17 cellular contexts compared by ENCODE assay signal in the genomic region with DNA sequence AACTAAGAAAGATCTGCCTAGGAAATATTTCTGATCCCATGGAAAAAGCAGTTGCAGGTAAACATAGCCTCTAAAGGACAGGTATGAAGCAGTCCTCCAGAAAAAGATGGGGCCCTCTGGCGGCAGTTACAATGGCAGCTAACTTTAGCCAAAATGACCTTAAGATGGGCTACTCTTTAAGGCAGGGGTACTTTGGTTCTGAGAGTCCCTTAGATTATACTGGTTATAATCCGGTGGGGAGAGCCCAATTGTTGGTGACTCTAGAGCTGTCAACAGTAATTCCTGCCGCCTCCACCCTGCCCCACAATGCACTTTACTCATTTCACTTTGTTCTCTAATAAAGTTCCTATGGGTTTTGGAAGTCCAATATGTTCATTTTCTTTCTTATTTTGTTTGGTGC.
A peak's percentile ranks its signal among the peaks of the same experiment; 100 is the strongest.
DNase-seq lines count a peak whose midpoint lies in the region; ATAC-seq and TF ChIP-seq lines count a peak whose summit lies in the region.
"Had no signal": no experiment of that assay in that cellular context is flagged by ENCODE, and none has a peak within 500 bp of the region (broad histone marks: within the 10 kb centered on the region; RNA-seq: fewer than 3 reads in every experiment).

No MANE protein-coding gene starts in this region.

- DNase-seq in NCI-H82 (lab: John Stamatoyannopoulos, UW) (peak; percentile 2), NCI-H82 treated with DMSO at 0.1 percent for 48 hours (lab: John Stamatoyannopoulos, UW; ENCODE audit: unreplicated experiment) (no peak), RPMI7951 (ENCODE audit: low read depth) (peak; percentile 26), fibroblast of the aortic adventitia (ENCODE audit: low read depth) (peak; percentile 1), type B pancreatic cell (ENCODE audit: extremely low spot score, unreplicated experiment) (no peak), coronary artery (ENCODE audit: low spot score) (no peak)
- DNase-seq: activated CD4-positive, alpha-beta T cell treated with anti-CD3 and anti-CD28 coated beads for 4 hours; activated effector memory CD4-positive, alpha-beta T cell treated with anti-CD3 and anti-CD28 coated beads, Interleukin-2, amount 50 U/mL, for 16 hours; colonic mucosa; DND-41; stimulated activated CD4-positive, alpha-beta T cell treated with anti-CD3 and anti-CD28 coated beads, Interleukin-1b, Interleukin-23, amount 100 ng/mL, for 48 hours; stimulated activated naive B cell treated with anti-CD40 and anti-IgM and Interleukin-4, amounts not matched to agents 10 μg/mL and 1 μg/mL and 100 μg/mL, for 72 hours had no signal

- peaks cover 30% of the 10 kb centered on the region for H3K27me3 Mint-ChIP-seq in type B pancreatic cell
- H3K27me3 Mint-ChIP-seq: stimulated activated naive B cell treated with anti-CD40 and anti-IgM and Interleukin-4, amounts not matched to agents 10 μg/mL and 1 μg/mL and 100 μg/mL, for 72 hours had no signal

- H3K27ac Mint-ChIP-seq in type B pancreatic cell = no peak overlapping the region
- H3K27ac Mint-ChIP-seq: stimulated activated naive B cell treated with anti-CD40 and anti-IgM and Interleukin-4, amounts not matched to agents 10 μg/mL and 1 μg/mL and 100 μg/mL, for 72 hours had no signal

- H3K36me3 Mint-ChIP-seq in type B pancreatic cell = no peaks in the 10 kb centered on the region
- H3K36me3 Mint-ChIP-seq: stimulated activated naive B cell treated with anti-CD40 and anti-IgM and Interleukin-4, amounts not matched to agents 10 μg/mL and 1 μg/mL and 100 μg/mL, for 72 hours had no signal

- no peak overlapping the region for H3K27ac ChIP-seq in coronary artery
- H3K27ac ChIP-seq: colonic mucosa, gastroesophageal sphincter, pancreas had no signal

- H3K4me3 ChIP-seq in fibroblast of the aortic adventitia (ENCODE audit: low read depth, low read length) = no peak overlapping the region
- no peak overlapping the region for H3K4me3 ChIP-seq in coronary artery
- H3K4me3 ChIP-seq: colonic mucosa, gastroesophageal sphincter, lung, pancreas had no signal

- TF ChIP-seq CTCF in fibroblast of the aortic adventitia (IDR thresholded peaks at IDR 0.05; ENCODE audit: insufficient read depth, low read length) = peak; percentile 19
- peak; percentile 63 for TF ChIP-seq CTCF in type B pancreatic cell (conservative IDR thresholded peaks at IDR 0.05)
- no peak for TF ChIP-seq CTCF in coronary artery (IDR thresholded peaks at IDR 0.05)

- H3K9me3 Mint-ChIP-seq in type B pancreatic cell = no peaks in the 10 kb centered on the region
- H3K9me3 Mint-ChIP-seq: stimulated activated naive B cell treated with anti-CD40 and anti-IgM and Interleukin-4, amounts not matched to agents 10 μg/mL and 1 μg/mL and 100 μg/mL, for 72 hours had no signal

- no peak overlapping the region for H3K4me3 Mint-ChIP-seq in type B pancreatic cell
- H3K4me3 Mint-ChIP-seq: stimulated activated naive B cell treated with anti-CD40 and anti-IgM and Interleukin-4, amounts not matched to agents 10 μg/mL and 1 μg/mL and 100 μg/mL, for 72 hours had no signal

- no peak for ATAC-seq in GM18502 (IDR thresholded peaks at IDR 0.05; ENCODE audit: poor library complexity, unreplicated experiment)
- no peak for ATAC-seq in HG03442 (IDR thresholded peaks at IDR 0.05; ENCODE audit: unreplicated experiment)
- ATAC-seq: gastroesophageal sphincter; stimulated activated naive B cell treated with anti-CD40 and anti-IgM and Interleukin-4, amounts not matched to agents 10 μg/mL and 1 μg/mL and 100 μg/mL, for 72 hours had no signal

- H3K4me1 Mint-ChIP-seq in type B pancreatic cell (ENCODE audit: unreplicated experiment) = peaks cover 27% of the 10 kb centered on the region
- H3K4me1 Mint-ChIP-seq: stimulated activated naive B cell treated with anti-CD40 and anti-IgM and Interleukin-4, amounts not matched to agents 10 μg/mL and 1 μg/mL and 100 μg/mL, for 72 hours had no signal

Comparison
In these comparisons a context has a peak if more than half of its experiments do, and no peak if none do; other contexts are left out.
1. DNase-seq: peak in NCI-H82 (single experiment), RPMI7951 (single experiment) and fibroblast of the aortic adventitia (single experiment); none in NCI-H82 treated with DMSO at 0.1 percent for 48 hours (single experiment), type B pancreatic cell (single experiment) and coronary artery (single experiment).